ENCODE assay signal across 34 cellular contexts in genomic region chr15:57557810-57558209, GRCh38. TPM values are rescaled to one million over a fixed set of nuclear protein-coding genes. Genes with fewer than 3 reads are reported as not detected.
"Had no signal": no experiment of that assay in that cellular context is flagged by ENCODE, and none has a peak within 500 bp of the region (broad histone marks: within the 10 kb centered on the region; RNA-seq: fewer than 3 reads in every experiment).

No MANE protein-coding gene starts in this region.

- H3K27me3 ChIP-seq: adrenal gland, body of pancreas, brain microvascular endothelial cell, breast epithelium had no signal

- H3K36me3 ChIP-seq: adrenal gland, brain microvascular endothelial cell, breast epithelium had no signal

- H3K27ac ChIP-seq: adrenal gland, body of pancreas, brain microvascular endothelial cell, breast epithelium, VCaP had no signal

- H3K4me3 ChIP-seq: adrenal gland, body of pancreas, breast epithelium had no signal

- H3K4me1 ChIP-seq: breast epithelium had no signal

- ATAC-seq: activated CD8-positive, alpha-beta T cell treated with anti-CD3 and anti-CD28 coated beads for 36 hours; activated naive CD4-positive, alpha-beta T cell treated with anti-CD3 and anti-CD28 coated beads, Interleukin-2, amount 50 U/mL, for 72 hours; activated T-cell treated with anti-CD3 and anti-CD28 coated beads, Interleukin-2, amount 50 U/mL, for 4 hours; activated T-cell treated with anti-CD3 and anti-CD28 coated beads, Interleukin-2, amount 50 U/mL, for 72 hours; activated T-helper 17 cell treated with anti-CD3 and anti-CD28 coated beads, Interleukin-2, amount 50 U/mL, for 72 hours; body of pancreas had no signal

- H3K9me3 ChIP-seq: adrenal gland, body of pancreas, breast epithelium had no signal

- DNase-seq: activated B cell treated with CpG ODN at 0.5 μM for 24 hours; activated CD4-positive, alpha-beta memory T cell treated with anti-CD3 and anti-CD28 coated beads for 36 hours; activated CD4-positive, alpha-beta T cell treated with anti-CD3 and anti-CD28 coated beads for 4 hours; activated CD4-positive, alpha-beta T cell treated with anti-CD3 and anti-CD28 coated beads, Interleukin-2, amount 10 ng/mL, durations not matched to agents 24 days and 14 days; activated CD4-positive, alpha-beta T cell treated with anti-CD3 and anti-CD28 coated beads, Interleukin-2, amount 50 U/mL, for 1 hour; activated CD4-positive, alpha-beta T cell treated with anti-CD3 and anti-CD28 coated beads, Interleukin-2, amount 50 U/mL, for 4 hours; activated CD4-positive, CD25-positive, alpha-beta regulatory T cell treated with anti-CD3 and anti-CD28 coated beads, Interleukin-2, amount 50 U/mL, for 72 hours; activated CD8-positive, alpha-beta memory T cell treated with anti-CD3 and anti-CD28 coated beads, Interleukin-2, amount 50 U/mL, for 4 hours; activated CD8-positive, alpha-beta T cell treated with anti-CD3 and anti-CD28 coated beads for 36 hours; activated effector memory CD4-positive, alpha-beta T cell treated with anti-CD3 and anti-CD28 coated beads, Interleukin-2, amount 50 U/mL, for 16 hours; activated gamma-delta T cell treated with Interleukin-2 at 50 U/mL for 16 hours; activated naive CD4-positive, alpha-beta T cell; activated naive CD4-positive, alpha-beta T cell treated with anti-CD3 and anti-CD28 coated beads for 36 hours; activated naive CD4-positive, alpha-beta T cell treated with anti-CD3 and anti-CD28 coated beads, Interleukin-2, amount 50 U/mL, for 16 hours; activated naive CD8-positive, alpha-beta T cell treated with anti-CD3 and anti-CD28 coated beads for 36 hours; activated T-cell treated with anti-CD3 and anti-CD28 coated beads for 4 hours; activated T-cell treated with anti-CD3 and anti-CD28 coated beads, Interleukin-2, amount 50 U/mL, for 1 hour; activated T-cell treated with anti-CD3 and anti-CD28 coated beads, Interleukin-2, amount 50 U/mL, for 4 hours; activated T-cell treated with anti-CD3 and anti-CD28 coated beads, Interleukin-2, amount 50 U/mL, for 72 hours; adrenal gland; amniotic stem cell; aorta; body of pancreas; brain microvascular endothelial cell; central memory CD4-positive, alpha-beta T cell; T-helper 1 cell; T-helper 2 cell; T-helper 9 cell had no signal

RNA-seq across cellular contexts. Expression of gene MYZAP, which starts 33.9 kb away (rescaled TPM):
- total RNA-seq: activated CD4-positive, alpha-beta T cell treated with anti-CD3 and anti-CD28 coated beads, Interleukin-2, amount 10 ng/mL, durations not matched to agents 24 days and 14 days; activated CD8-positive, alpha-beta memory T cell treated with anti-CD3 and anti-CD28 coated beads for 36 hours; activated CD8-positive, alpha-beta T cell treated with anti-CD3 and anti-CD28 coated beads for 36 hours; activated naive CD8-positive, alpha-beta T cell treated with anti-CD3 and anti-CD28 coated beads for 36 hours; activated T-helper 1 cell treated with anti-CD3 and anti-CD28 coated beads, Interleukin-12 subunit alpha, Interleukin-12 subunit beta, Interleukin-2, Interleukin-4 antibody, amounts not matched to agents 30 ng/mL and 10 ng/mL and 1 ng/mL, durations not matched to agents 14 hours and 24 hours and 36 hours; activated T-helper 17 cell treated with anti-CD3 and anti-CD28 coated beads, Interleukin-2, amount 50 U/mL, for 72 hours had no signal
